28 cellular contexts compared by ENCODE assay signal in the genomic region with DNA sequence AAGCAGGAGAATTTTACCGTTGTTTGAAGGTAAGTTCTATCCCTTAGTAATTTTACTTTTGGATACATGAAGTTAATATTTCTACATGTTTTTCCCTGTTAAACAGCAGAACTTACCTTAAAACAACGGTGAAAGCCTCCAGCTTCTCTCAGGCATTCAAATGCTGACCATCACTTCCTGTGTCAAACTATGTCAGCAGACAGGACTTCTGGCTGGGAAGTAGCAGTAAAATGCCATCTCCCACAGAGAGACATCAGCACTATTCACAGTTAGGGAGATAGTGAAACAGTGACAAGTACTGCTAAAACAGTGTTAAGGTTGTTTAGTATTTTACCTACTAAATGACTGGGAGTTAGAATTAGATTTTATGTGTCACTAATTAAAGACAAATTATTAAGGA. TPM values are rescaled to one million over a fixed set of nuclear protein-coding genes. Genes with fewer than 3 reads are reported as not detected.
DNase-seq lines count a peak whose midpoint lies in the region; ATAC-seq, FAIRE-seq and TF ChIP-seq lines count a peak whose summit lies in the region.
"Had no signal": no experiment of that assay in that cellular context is flagged by ENCODE, and none has a peak within 500 bp of the region (broad histone marks: within the 10 kb centered on the region; RNA-seq: fewer than 3 reads in every experiment).

No MANE protein-coding gene starts in this region.

- no peaks in the 10 kb centered on the region for H3K27me3 Mint-ChIP-seq in endodermal cell (ENCODE audit: insufficient read depth)
- H3K27me3 Mint-ChIP-seq: activated T-cell treated with anti-CD3 and anti-CD28 coated beads, Interleukin-2, amount 50 U/mL, for 24 hours; memory B cell had no signal

- no peak overlapping the region for H3K9ac ChIP-seq in endodermal cell (ENCODE audit: extremely low read depth, low read length, poor library complexity, severe bottlenecking)
- H3K9ac ChIP-seq: BLaER1 treated with 17β-estradiol and CSF1 and Interleukin-3, amounts not matched to agents 10 nM and 100 nM; parathyroid adenoma had no signal

- H3K4me1 Mint-ChIP-seq in endodermal cell = peaks cover 19% of the 10 kb centered on the region
- H3K4me1 Mint-ChIP-seq: memory B cell, nephron had no signal

- no peak overlapping the region for H3K4me3 ChIP-seq in endodermal cell (ENCODE audit: low read length)
- no peak overlapping the region for H3K4me3 ChIP-seq in pancreas
- H3K4me3 ChIP-seq: BLaER1 treated with 17β-estradiol and CSF1 and Interleukin-3, amounts not matched to agents 10 nM and 100 nM; heart right ventricle; sigmoid colon; uterus had no signal

- DNase-seq in ELR (ENCODE audit: low read depth) (peak; percentile 9), OCI-M1 (lab: John Stamatoyannopoulos, UW) (peak; percentile 29), endodermal cell (peak; percentile 78), kidney tubule cell (ENCODE audit: low spot score) (peak; percentile 16), RCC 7860 (ENCODE audit: low spot score) (no peak), pancreas (no peak)
- DNase-seq in activated CD4-positive, CD25-positive, alpha-beta regulatory T cell treated with anti-CD3 and anti-CD28 coated beads, Interleukin-2, amount 50 U/mL, for 72 hours = no peak
- DNase-seq in activated T-cell treated with anti-CD3 and anti-CD28 coated beads, Interleukin-2, amount 50 U/mL, for 1 hour = no peak
- DNase-seq: ACHN; activated CD4-positive, alpha-beta T cell treated with anti-CD3 and anti-CD28 coated beads, Interleukin-2, amount 50 U/mL, for 48 hours; activated naive CD4-positive, alpha-beta T cell; activated T-cell treated with anti-CD3 and anti-CD28 coated beads, Interleukin-2, amount 50 U/mL, for 24 hours; cerebellar nuclear complex; effector memory CD4-positive, alpha-beta T cell; heart right ventricle; HFFc6; NCI-H1694; SHP77; sigmoid colon; uterus; WERI-Rb-1 had no signal

- peak overlapping the region; percentile 80 for H3K27ac Mint-ChIP-seq in endodermal cell
- H3K27ac Mint-ChIP-seq: activated T-cell treated with anti-CD3 and anti-CD28 coated beads, Interleukin-2, amount 50 U/mL, for 24 hours; HFFc6; memory B cell; nephron; stimulated activated effector memory CD8-positive, alpha-beta T cell treated with anti-CD3 and anti-CD28 coated beads, Interleukin-12 subunit alpha, Interleukin-12 subunit beta, amount 100 ng/mL, for 72 hours had no signal

- H3K36me3 ChIP-seq in endodermal cell (ENCODE audit: control insufficient read depth, insufficient read depth, low read length) (peaks cover 19% of the 10 kb centered on the region), pancreas (peaks cover 0 to 3% (median 0%) of the 10 kb centered on the region in 3 donors)
- H3K36me3 ChIP-seq: uterus had no signal

- ATAC-seq in pancreas = no peak
- ATAC-seq: heart right ventricle; stimulated activated effector memory CD8-positive, alpha-beta T cell treated with anti-CD3 and anti-CD28 coated beads, Interleukin-12 subunit alpha, Interleukin-12 subunit beta, amount 100 ng/mL, for 72 hours had no signal

- H3K27me3 ChIP-seq in endodermal cell (ENCODE audit: control insufficient read depth, insufficient read depth, low read length, poor library complexity, severe bottlenecking) = no peaks in the 10 kb centered on the region
- H3K27me3 ChIP-seq in pancreas = no peaks in the 10 kb centered on the region
- H3K27me3 ChIP-seq: BLaER1 treated with 17β-estradiol and CSF1 and Interleukin-3, amounts not matched to agents 10 nM and 100 nM; heart right ventricle; sigmoid colon; uterus had no signal

- H3K4me3 Mint-ChIP-seq in endodermal cell = no peak overlapping the region
- H3K4me3 Mint-ChIP-seq: activated T-cell treated with anti-CD3 and anti-CD28 coated beads, Interleukin-2, amount 50 U/mL, for 24 hours; HFFc6; memory B cell; nephron; stimulated activated effector memory CD8-positive, alpha-beta T cell treated with anti-CD3 and anti-CD28 coated beads, Interleukin-12 subunit alpha, Interleukin-12 subunit beta, amount 100 ng/mL, for 72 hours had no signal

- TF ChIP-seq CTCF in endodermal cell (conservative IDR thresholded peaks at IDR 0.05) (no peak), pancreas (IDR thresholded peaks at IDR 0.05) (no peak)

- H3K27ac ChIP-seq in endodermal cell (ENCODE audit: low read depth, low read length) (peak overlapping the region; percentile 22), pancreas (no peak overlapping the region)
- H3K27ac ChIP-seq: BLaER1 treated with 17β-estradiol and CSF1 and Interleukin-3, amounts not matched to agents 10 nM and 100 nM; heart right ventricle; HL-60; parathyroid adenoma; sigmoid colon; uterus; WERI-Rb-1 had no signal

- intact Hi-C loops in pancreas (cut with DNase I) = no loop called here

- H3K4me1 ChIP-seq in endodermal cell (ENCODE audit: control insufficient read depth, insufficient read depth, low read length) = peaks cover 6% of the 10 kb centered on the region
- H3K4me1 ChIP-seq in pancreas = no peaks in the 10 kb centered on the region
- H3K4me1 ChIP-seq: heart right ventricle, parathyroid adenoma, sigmoid colon, uterus had no signal

- H3K9me3 Mint-ChIP-seq in endodermal cell = no peaks in the 10 kb centered on the region
- H3K9me3 Mint-ChIP-seq: activated T-cell treated with anti-CD3 and anti-CD28 coated beads, Interleukin-2, amount 50 U/mL, for 24 hours; HFFc6; memory B cell; nephron; stimulated activated effector memory CD8-positive, alpha-beta T cell treated with anti-CD3 and anti-CD28 coated beads, Interleukin-12 subunit alpha, Interleukin-12 subunit beta, amount 100 ng/mL, for 72 hours had no signal

- FAIRE-seq in RCC 7860 (lab: Jason Lieb, UNC) = no peak
- no peak for FAIRE-seq in pancreas (lab: Jason Lieb, UNC)
- FAIRE-seq: GM18507 had no signal

- WGBS in endodermal cell (ENCODE audit: insufficient coverage in 1 of 2, insufficient read length in 1 of 2), 2 experiments = 48% methylated on average over 2 of the region's 2 CpGs; no CpG with 5 or more reads in 1 of the 2 experiments
- 48 to 59% methylated on average over 2 of the region's 2 CpGs for WGBS in pancreas, 2 donors

- H3K9me3 ChIP-seq in endodermal cell (ENCODE audit: control insufficient read depth, low read length) = no peaks in the 10 kb centered on the region
- no peaks in the 10 kb centered on the region for H3K9me3 ChIP-seq in pancreas
- H3K9me3 ChIP-seq: BLaER1 treated with 17β-estradiol and CSF1 and Interleukin-3, amounts not matched to agents 10 nM and 100 nM; heart right ventricle; sigmoid colon; uterus had no signal

- peaks cover 31% of the 10 kb centered on the region for H3K36me3 Mint-ChIP-seq in endodermal cell (ENCODE audit: low read depth)

RNA-seq across cellular contexts. Expression of a gene that starts 34.2 kb away (rescaled TPM):
- total RNA-seq in endodermal cell (10 to 100 TPM in 1 of 2 donors, 1 to 10 TPM in 1; 8.8 to 13.2 TPM), pancreas (10 to 100 TPM in 5 of 6 donors, 1 to 10 TPM in 1; 9.8 to 14.7 (median 11.1) TPM)
- 12.6 TPM for polyA plus RNA-seq in endodermal cell (2013, experiment 1 of 2)
- 10.6 TPM for polyA plus RNA-seq in endodermal cell (2013, experiment 2 of 2)
- 10 to 100 TPM in 1 of 2 donors, 1 to 10 TPM in 1; 9.0 to 10.1 TPM for polyA plus RNA-seq in pancreas

Comparison
In these comparisons a context has a peak if more than half of its experiments do, and no peak if none do; other contexts are left out.
1. DNase-seq: peak in ELR (single experiment), OCI-M1 (single experiment), endodermal cell (single experiment) and kidney tubule cell (single experiment); none in activated CD4-positive, CD25-positive, alpha-beta regulatory T cell treated with anti-CD3 and anti-CD28 coated beads, Interleukin-2, amount 50 U/mL, for 72 hours (single experiment), activated T-cell treated with anti-CD3 and anti-CD28 coated beads, Interleukin-2, amount 50 U/mL, for 1 hour (single experiment), RCC 7860 (single experiment) and pancreas (0 of 6).